ENCODE assay signal across 9 cellular contexts in genomic region chr3:180679178-180680096, GRCh38. TPM values are rescaled to one million over a fixed set of nuclear protein-coding genes. Genes with fewer than 3 reads are reported as not detected.
A peak's percentile ranks its signal among the peaks of the same experiment; 100 is the strongest.
DNase-seq lines count a peak whose midpoint lies in the region; ATAC-seq and TF ChIP-seq lines count a peak whose summit lies in the region.
"Had no signal": no experiment of that assay in that cellular context is flagged by ENCODE, and none has a peak within 500 bp of the region (broad histone marks: within the 10 kb centered on the region; RNA-seq: fewer than 3 reads in every experiment).

Gene CCDC39, minus strand, starts transcription at chr3:180679489. Its CDS starts 109 bp downstream, at chr3:180679380.

- H3K4me1 Mint-ChIP-seq in activated naive CD4-positive, alpha-beta T cell treated with anti-CD3 and anti-CD28 coated beads, Interleukin-2, amount 10 ng/mL, durations not matched to agents 7 days and 5 days = peaks cover 21% of the 10 kb centered on the region
- peaks cover 18% of the 10 kb centered on the region for H3K4me1 Mint-ChIP-seq in osteocyte (ENCODE audit: unreplicated experiment)

- peak within 1 kb of the TSS; percentile 72 for H3K4me3 Mint-ChIP-seq in activated naive CD4-positive, alpha-beta T cell treated with anti-CD3 and anti-CD28 coated beads, Interleukin-2, amount 10 ng/mL, durations not matched to agents 7 days and 5 days
- peak within 1 kb of the TSS; percentile 84 for H3K4me3 Mint-ChIP-seq in osteocyte (ENCODE audit: unreplicated experiment)

- H3K36me3 ChIP-seq in HUES48 (ENCODE audit: control insufficient read depth, insufficient read depth, low read length) (no peaks in the 10 kb centered on the region), thyroid gland (no peaks in the 10 kb centered on the region)

- H3K4me1 ChIP-seq in HUES48 (ENCODE audit: control insufficient read depth, insufficient read depth, low read length) (peaks cover 4% of the 10 kb centered on the region; the same call in 1 of the 2 replicates), thyroid gland (peaks cover 5 to 9% of the 10 kb centered on the region in 2 donors)

- peaks cover 22% of the 10 kb centered on the region for H3K27me3 Mint-ChIP-seq in activated naive CD4-positive, alpha-beta T cell treated with anti-CD3 and anti-CD28 coated beads, Interleukin-2, amount 10 ng/mL, durations not matched to agents 7 days and 5 days
- H3K27me3 Mint-ChIP-seq in osteocyte (ENCODE audit: unreplicated experiment) = peaks cover 41% of the 10 kb centered on the region

- TF ChIP-seq CTCF in osteocyte (IDR thresholded peaks at IDR 0.05) (no peak), thyroid gland (IDR thresholded peaks at IDR 0.05) (no peak)

- peaks cover 9% of the 10 kb centered on the region for H3K27me3 ChIP-seq in HUES48 (ENCODE audit: control insufficient read depth, insufficient read depth, low read length)
- no peaks in the 10 kb centered on the region for H3K27me3 ChIP-seq in thyroid gland

- H3K4me3 ChIP-seq in HUES48 (ENCODE audit: low read depth, low read length) (peak within 1 kb of the TSS; percentile 79), thyroid gland (replicated peaks in 1 of 3) (peak within 1 kb of the TSS; percentile 49 to 75 (median 58))

- 1% methylated on average over 46 to 56 of the region's 56 CpGs for WGBS in thyroid gland, 2 donors

- H3K27ac Mint-ChIP-seq in activated naive CD4-positive, alpha-beta T cell treated with anti-CD3 and anti-CD28 coated beads, Interleukin-2, amount 10 ng/mL, durations not matched to agents 7 days and 5 days = no peak within 1 kb of the TSS
- H3K27ac Mint-ChIP-seq in osteocyte (ENCODE audit: unreplicated experiment) = peak within 1 kb of the TSS; percentile 36

- H3K9me3 ChIP-seq in HUES48 (ENCODE audit: control insufficient read depth, insufficient read depth, low read length) (no peaks in the 10 kb centered on the region), thyroid gland (no peaks in the 10 kb centered on the region)

- H3K36me3 Mint-ChIP-seq in activated naive CD4-positive, alpha-beta T cell treated with anti-CD3 and anti-CD28 coated beads, Interleukin-2, amount 10 ng/mL, durations not matched to agents 7 days and 5 days = no peaks in the 10 kb centered on the region
- H3K36me3 Mint-ChIP-seq in osteocyte (ENCODE audit: unreplicated experiment) = no peaks in the 10 kb centered on the region

- no peak for TF ChIP-seq POLR2A in thyroid gland (IDR thresholded peaks at IDR 0.05)

- intact Hi-C loops in thyroid gland (cut with DNase I) = no loop called here

- peak; percentile 92 for DNase-seq in DMS 273 (lab: John Stamatoyannopoulos, UW; ENCODE audit: unreplicated experiment)
- peak; percentile 98 for DNase-seq in RPMI8226
- DNase-seq in activated naive CD4-positive, alpha-beta T cell treated with anti-CD3 and anti-CD28 coated beads, Interleukin-2, amount 10 ng/mL, durations not matched to agents 7 days and 5 days = peak; percentile 71
- DNase-seq in glomerular visceral epithelial cell (ENCODE audit: extremely low spot score) = peak; percentile 76
- DNase-seq in osteocyte (ENCODE audit: extremely low spot score, unreplicated experiment) = no peak
- DNase-seq in thyroid gland = peak; percentile 74 to 75

- H3K9ac ChIP-seq in HUES48 (ENCODE audit: low read depth, low read length) = peak within 1 kb of the TSS; percentile 30

- peak within 1 kb of the TSS; percentile 54 for H3K27ac ChIP-seq in HUES48 (ENCODE audit: low read depth, low read length)
- H3K27ac ChIP-seq in thyroid gland = peak within 1 kb of the TSS in 1 of 3 donors; percentile 53

- CTCF ChIA-PET in activated naive CD4-positive, alpha-beta T cell treated with anti-CD3 and anti-CD28 coated beads, Interleukin-2, amount 10 ng/mL, durations not matched to agents 7 days and 5 days (lab: Charles Lee) = interaction anchor here (0.8 to 1.5 kb wide), 2 partner anchors 11 to 16 kb away, joined by 3 read pairs; no protein-coding TSS in a partner anchor

- H3K9me3 Mint-ChIP-seq in activated naive CD4-positive, alpha-beta T cell treated with anti-CD3 and anti-CD28 coated beads, Interleukin-2, amount 10 ng/mL, durations not matched to agents 7 days and 5 days = no peaks in the 10 kb centered on the region
- no peaks in the 10 kb centered on the region for H3K9me3 Mint-ChIP-seq in osteocyte (ENCODE audit: unreplicated experiment)

- peak; percentile 96 for ATAC-seq in GM21515 (IDR thresholded peaks at IDR 0.05; ENCODE audit: unreplicated experiment)

RNA-seq across cellular contexts. Expression of gene CCDC39, which starts in this region (rescaled TPM):
- total RNA-seq in osteocyte (not detected in 2 replicates), thyroid gland (under 1 TPM in 1 of 4 donors, not detected in 3; 0.27 TPM)
- total RNA-seq: pulmonary artery endothelial cell had no signal

Comparison
In these comparisons a context has a peak if more than half of its experiments do, and no peak if none do; other contexts are left out.
1. Peak in DNase-seq and H3K4me3 ChIP-seq in thyroid gland; RNA of the gene not detected or under 1 TPM.